23 cellular contexts compared by ENCODE assay signal in the genomic region with DNA sequence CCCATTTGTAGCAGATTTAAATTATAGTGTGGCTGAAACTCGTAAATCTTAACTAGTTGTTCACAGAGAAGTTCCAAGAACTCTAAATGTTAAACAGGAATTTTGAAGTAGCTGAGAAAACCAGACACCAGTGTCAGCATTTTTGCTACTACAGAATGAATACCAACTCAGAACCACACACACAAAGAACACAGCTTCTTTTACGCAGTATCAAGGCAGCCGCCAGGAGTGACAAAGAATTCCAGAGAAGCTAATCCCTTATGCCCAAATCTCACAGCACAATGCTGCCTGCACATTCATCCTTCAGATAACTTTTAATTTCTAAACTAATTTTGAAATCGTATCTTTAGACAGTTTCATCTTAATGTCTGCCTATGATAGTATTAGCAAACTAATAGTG. TPM values are rescaled to one million over a fixed set of nuclear protein-coding genes. Genes with fewer than 3 reads are reported as not detected.
"Had no signal": no experiment of that assay in that cellular context is flagged by ENCODE, and none has a peak within 500 bp of the region (broad histone marks: within the 10 kb centered on the region; RNA-seq: fewer than 3 reads in every experiment).

No MANE protein-coding gene starts in this region.

- H3K36me3 ChIP-seq: gastrocnemius medialis, neutrophil, upper lobe of left lung, vagina had no signal

- DNase-seq: activated CD4-positive, alpha-beta T cell treated with anti-CD3 and anti-CD28 coated beads for 36 hours; activated CD4-positive, CD25-positive, alpha-beta regulatory T cell; activated CD8-positive, alpha-beta memory T cell treated with anti-CD3 and anti-CD28 coated beads, Interleukin-2, amount 10 ng/mL, durations not matched to agents 7 days and 5 days; activated CD8-positive, alpha-beta T cell treated with anti-CD3 and anti-CD28 coated beads, Interleukin-2, amount 10 ng/mL, durations not matched to agents 7 days and 5 days; activated T-cell treated with anti-CD3 and anti-CD28 coated beads, Interleukin-2, amount 50 U/mL, for 48 hours; dorsolateral prefrontal cortex; effector memory CD4-positive, alpha-beta T cell; gastrocnemius medialis; kidney; left colon; natural killer cell; stimulated activated CD4-positive, alpha-beta T cell treated with anti-CD3 and anti-CD28 coated beads, Interleukin-4, amount 100 ng/mL, for 24 hours; stimulated activated naive CD8-positive, alpha-beta T cell treated with anti-CD3 and anti-CD28 coated beads, Interleukin-15, amount 100 ng/mL, for 72 hours; upper lobe of left lung had no signal

- H3K4me1 ChIP-seq: gastrocnemius medialis, upper lobe of left lung, vagina had no signal

- H3K27ac ChIP-seq: coronary artery, dorsolateral prefrontal cortex, gastrocnemius medialis, hepatocyte, neutrophil, skin epidermis, upper lobe of left lung, vagina had no signal

- H2AFZ ChIP-seq: hepatocyte had no signal

- H3K4me3 ChIP-seq: coronary artery, dorsolateral prefrontal cortex, gastrocnemius medialis, hepatocyte, skin epidermis, upper lobe of left lung, vagina had no signal

- H3K4me2 ChIP-seq: hepatocyte had no signal

- H3K27me3 ChIP-seq: dorsolateral prefrontal cortex, gastrocnemius medialis, hepatocyte, neutrophil, upper lobe of left lung, vagina had no signal

- H3K9me3 ChIP-seq: gastrocnemius medialis, neutrophil, upper lobe of left lung, vagina had no signal

RNA-seq across cellular contexts. Expression of gene SLC6A15, which starts 37.4 kb away (rescaled TPM):
- total RNA-seq: activated CD8-positive, alpha-beta memory T cell treated with anti-CD3 and anti-CD28 coated beads, Interleukin-2, amount 10 ng/mL, durations not matched to agents 7 days and 5 days; activated CD8-positive, alpha-beta T cell treated with anti-CD3 and anti-CD28 coated beads, Interleukin-2, amount 10 ng/mL, durations not matched to agents 7 days and 5 days; activated naive CD4-positive, alpha-beta T cell treated with anti-CD3 and anti-CD28 coated beads, Interleukin-2, amount 50 U/mL, for 72 hours; activated T-helper 2 cell treated with anti-CD3 and anti-CD28 coated beads, Interferon-gamma antibody, Interleukin-2, Interleukin-4, amounts not matched to agents 10 μg/mL and 5 μg/mL and 100 μg/mL, durations not matched to agents 14 hours and 24 hours and 36 hours; mononuclear cell; natural killer cell; osteocyte had no signal
